14 cellular contexts compared by ENCODE assay signal in genomic region chr6:135358251-135358821, GRCh38.
DNase-seq lines count a peak whose midpoint lies in the region; TF ChIP-seq lines count a peak whose summit lies in the region.
"Had no signal": no experiment of that assay in that cellular context is flagged by ENCODE, and none has a peak within 500 bp of the region (broad histone marks: within the 10 kb centered on the region; RNA-seq: fewer than 3 reads in every experiment).

No MANE protein-coding gene starts in this region.

- no peaks in the 10 kb centered on the region for H3K36me3 ChIP-seq in spleen

- no peaks in the 10 kb centered on the region for H3K4me1 ChIP-seq in spleen

- H3K4me3 ChIP-seq in AG09309 (ENCODE audit: control insufficient read depth, low read depth, low read length) = no peak overlapping the region
- no peak overlapping the region for H3K4me3 ChIP-seq in spleen

- 82 to 97% (median 89%) methylated on average over 1 of the region's 1 CpG for WGBS in spleen, 5 donors

- TF ChIP-seq CTCF in AG09309 (IDR thresholded peaks at IDR 0.05; ENCODE audit: control insufficient read depth, insufficient read depth, low read depth, low read length, missing control alignments) = no peak
- no peak for TF ChIP-seq CTCF in spleen (IDR thresholded peaks at IDR 0.05 in 8 of 11, conservative IDR thresholded peaks at IDR 0.05 in 3 of 11)

- TF ChIP-seq POLR2A in spleen (IDR thresholded peaks at IDR 0.05) = no peak

- peaks cover 0 to 8% (median 0%) of the 10 kb centered on the region in 8 donors for H3K9me3 ChIP-seq in spleen
- H3K9me3 ChIP-seq: Caco-2 had no signal

- peak; percentile 91 for DNase-seq in AG09309 (ENCODE audit: low read depth)
- peak; percentile 6 for DNase-seq in HPDE6-E6E7 (ENCODE audit: extremely low spot score)
- peak; percentile 79 for DNase-seq in astrocyte of the hippocampus (ENCODE audit: low read depth, low spot score)
- peak; percentile 97 for DNase-seq in iris pigment epithelial cell (ENCODE audit: low read depth)
- no peak for DNase-seq in NCI-H1105 treated with DMSO at 0.1 percent for 48 hours (lab: John Stamatoyannopoulos, UW)
- no peak for DNase-seq in spleen
- no peak for DNase-seq in middle frontal gyrus (ENCODE audit: extremely low spot score, low spot score)
- DNase-seq in nucleus accumbens (lab: John Stamatoyannopoulos, UW) = no peak
- DNase-seq: activated effector memory CD4-positive, alpha-beta T cell treated with Interleukin-2 at 50 U/mL for 16 hours; Caco-2; NCI-H187 treated with DMSO at 0.1 percent for 48 hours; OCI-M1 had no signal

- H3K27ac ChIP-seq in spleen = no peak overlapping the region
- H3K27ac ChIP-seq: HL-60, VCaP had no signal

- intact Hi-C loops in spleen (cut with DNase I; ENCODE audit: low total_unique reads) = no loop called here

- H3K27me3 ChIP-seq in spleen (replicated peaks in 1 of 7) = no peaks in the 10 kb centered on the region

Comparison
In these comparisons a context has a peak if more than half of its experiments do, and no peak if none do; other contexts are left out.
1. DNase-seq: peak in AG09309 (single experiment), HPDE6-E6E7 (single experiment), astrocyte of the hippocampus (single experiment) and iris pigment epithelial cell (single experiment); none in NCI-H1105 treated with DMSO at 0.1 percent for 48 hours (single experiment), spleen (single experiment), middle frontal gyrus (single experiment) and nucleus accumbens (0 of 56).